In the genomic region with DNA sequence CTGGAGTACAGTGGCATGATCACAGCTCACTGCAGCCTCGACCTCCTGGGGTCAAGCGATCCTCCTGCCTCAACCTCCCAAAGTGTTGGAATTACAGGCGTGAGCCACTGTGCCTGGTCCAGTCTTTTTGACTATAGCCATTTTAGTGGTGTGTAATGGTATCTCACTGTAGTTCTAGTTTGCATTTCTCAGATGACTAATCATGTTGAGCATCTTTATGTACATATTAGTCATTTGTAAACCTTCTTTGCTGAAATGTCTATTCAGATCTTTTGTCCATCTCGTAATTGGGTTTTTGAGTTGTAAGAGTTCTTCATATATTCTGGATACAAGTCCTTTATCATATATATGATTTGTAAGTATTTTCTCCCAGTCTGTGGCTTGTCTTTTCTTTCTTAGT, we compare ENCODE assay signal across 12 cellular contexts.
DNase-seq lines count a peak whose midpoint lies in the region; ATAC-seq, FAIRE-seq and TF ChIP-seq lines count a peak whose summit lies in the region.
"Had no signal": no experiment of that assay in that cellular context is flagged by ENCODE, and none has a peak within 500 bp of the region (broad histone marks: within the 10 kb centered on the region; RNA-seq: fewer than 3 reads in every experiment).

No MANE protein-coding gene starts in this region.

- ATAC-seq in GM21447 (IDR thresholded peaks at IDR 0.05; ENCODE audit: unreplicated experiment) (peak; percentile 71), HG03520 (IDR thresholded peaks at IDR 0.05; ENCODE audit: unreplicated experiment) (peak; percentile 80)
- ATAC-seq: mucosa of descending colon had no signal

- no peak overlapping the region for H3K4me3 ChIP-seq in choroid plexus epithelial cell (ENCODE audit: low read depth, low read length)
- H3K4me3 ChIP-seq: mucosa of descending colon, spleen had no signal

- FAIRE-seq in urothelium cell line (lab: Jason Lieb, UNC): no peak

- DNase-seq in EH (ENCODE audit: low read depth) (peak; percentile 80), choroid plexus epithelial cell (ENCODE audit: low read depth) (peak; percentile 67), urothelium cell line (ENCODE audit: low spot score) (no peak), COLO668 (lab: John Stamatoyannopoulos, UW; ENCODE audit: unreplicated experiment) (no peak), NCI-H1417 (lab: John Stamatoyannopoulos, UW) (no peak), D341Med (ENCODE audit: low spot score) (no peak)
- DNase-seq: mucosa of descending colon; NCI-H1930; spleen; stimulated activated naive CD4-positive, alpha-beta T cell treated with Interleukin-2 at 50 U/mL for 16 hours had no signal

- no peak for TF ChIP-seq CTCF in choroid plexus epithelial cell (conservative IDR thresholded peaks at IDR 0.05; ENCODE audit: low read depth, low read length)

Comparison
In these comparisons a context has a peak if more than half of its experiments do, and no peak if none do; other contexts are left out.
1. DNase-seq: peak in EH (single experiment) and choroid plexus epithelial cell (single experiment); none in urothelium cell line (single experiment), COLO668 (single experiment), NCI-H1417 (0 of 3) and D341Med (single experiment).